8 cellular contexts compared by ENCODE assay signal in the genomic region with DNA sequence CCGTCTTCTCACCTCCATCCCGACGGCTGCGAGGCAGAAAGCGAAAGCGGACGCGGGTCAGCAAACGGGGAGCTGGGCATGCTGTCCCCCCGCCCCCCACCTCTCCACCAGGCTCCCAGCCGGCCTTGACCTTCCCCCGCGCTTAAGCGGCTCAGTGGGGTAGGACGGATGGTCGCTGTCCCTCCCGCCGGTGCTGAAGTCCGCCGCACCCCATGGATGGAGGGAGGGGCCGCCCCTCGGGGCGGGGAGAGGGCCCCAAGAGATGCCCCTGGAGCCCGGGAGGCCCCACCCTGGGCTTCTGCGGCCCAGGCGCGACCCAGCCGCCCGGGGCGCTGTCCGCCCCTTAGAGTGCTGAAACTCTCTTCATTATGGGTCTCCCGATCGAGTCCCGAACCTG. TPM values are rescaled to one million over a fixed set of nuclear protein-coding genes. Genes with fewer than 3 reads are reported as not detected.
DNase-seq lines count a peak whose midpoint lies in the region; ATAC-seq and TF ChIP-seq lines count a peak whose summit lies in the region.

TSS of gene KCNB1 (minus strand) at position 48 of the 397 bp plus-strand sequence. CDS start 188 bp downstream, outside the sequence.

- no peak within 1 kb of the TSS for H3K27ac ChIP-seq in adrenal gland
- no peak within 1 kb of the TSS for H3K27ac ChIP-seq in right cardiac atrium (ENCODE audit: low read length)

- H3K9me3 ChIP-seq in adrenal gland (replicated peaks in 1 of 3) = no peaks in the 10 kb centered on the region
- no peaks in the 10 kb centered on the region for H3K9me3 ChIP-seq in right cardiac atrium (ENCODE audit: control insufficient read depth, low read length)

- H3K4me3 ChIP-seq in adrenal gland (no peak within 1 kb of the TSS), right cardiac atrium (ENCODE audit: low read length) (peak within 1 kb of the TSS; percentile 58)

- TF ChIP-seq POLR2A in adrenal gland (IDR thresholded peaks at IDR 0.05) = no peak

- WGBS in adrenal gland, 4 donors = 1 to 5% (median 1%) methylated on average over 15 to 34 of the region's 34 CpGs
- 2% methylated on average over 34 of the region's 34 CpGs for WGBS in right cardiac atrium

- H3K27me3 ChIP-seq in adrenal gland = peaks cover 11% of the 10 kb centered on the region
- H3K27me3 ChIP-seq in right cardiac atrium (ENCODE audit: control insufficient read depth, insufficient read depth) = no peaks in the 10 kb centered on the region

- intact Hi-C loops in adrenal gland (cut with DNase I) (loop anchor here (5.0 to 10.0 kb wide), 3 partner anchors 98 to 150 kb away; no protein-coding TSS in a partner anchor), right cardiac atrium (cut with DNase I) (loop anchor here (2.0 to 10.0 kb wide), 4 partner anchors 90 to 148 kb away; no protein-coding TSS in a partner anchor)

- H3K4me1 ChIP-seq in adrenal gland (replicated peaks in 1 of 2) (peaks cover 8 to 14% of the 10 kb centered on the region in 2 donors), right cardiac atrium (ENCODE audit: control insufficient read depth, insufficient read depth, low read length) (no peaks in the 10 kb centered on the region)

- DNase-seq in ELF-1 (ENCODE audit: low read depth, low spot score) (peak; percentile 89), SK-N-DZ (ENCODE audit: low spot score) (peak; percentile 52), adrenal gland (peak; percentile 42 to 61 (median 57)), right cardiac atrium (peak; percentile 70 to 86 (median 79)), retina (peak; percentile 89), NCI-H2107 (lab: John Stamatoyannopoulos, UW) (no peak), NCI-H2196 (lab: John Stamatoyannopoulos, UW; ENCODE audit: unreplicated experiment) (no peak)

- peak; percentile 69 to 82 for ATAC-seq in right cardiac atrium
- no peak for ATAC-seq in GM21526 (IDR thresholded peaks at IDR 0.05; ENCODE audit: low FRiP score, unreplicated experiment)

- peak in 2 of 6 experiments; percentile 4 to 22 for TF ChIP-seq CTCF in adrenal gland (IDR thresholded peaks at IDR 0.05)

- no peaks in the 10 kb centered on the region for H3K36me3 ChIP-seq in adrenal gland (replicated peaks in 1 of 2)

RNA-seq across cellular contexts. Expression of gene KCNB1, which starts in this region (rescaled TPM):
- polyA plus RNA-seq in SK-N-DZ (2014; cell fraction: cytosol; rRNA removed) = 3.8 and 3.9 TPM in 2 replicates
- 2.2 and 4.3 TPM in 2 replicates for polyA plus RNA-seq in SK-N-DZ (2014; cell fraction: nucleus; rRNA removed)
- total RNA-seq in adrenal gland (1 to 10 TPM in 4 of 8 donors, under 1 TPM in 4; 0.11 to 8.2 (median 0.98) TPM), right cardiac atrium (1 to 10 TPM in 2 of 4 donors, under 1 TPM in 2; 0.35 to 1.6 (median 0.79) TPM)
- polyA plus RNA-seq in adrenal gland (1 to 10 TPM in 2 of 3 donors, under 1 TPM in 1; 0.40 to 2.4 (median 1.3) TPM), right cardiac atrium (0.66 TPM)

Comparison
In these comparisons a context has a peak if more than half of its experiments do, and no peak if none do; other contexts are left out.
1. DNase-seq: peak in ELF-1 (single experiment), SK-N-DZ (single experiment), adrenal gland (7 of 7), right cardiac atrium (3 of 3) and retina (single experiment); none in NCI-H2107 (single experiment) and NCI-H2196 (single experiment).